ENCODE assay signal across 1 cellular context in genomic region chr7:100627238-100627549, GRCh38.
TF ChIP-seq lines count a peak whose summit lies in the region.

No MANE protein-coding gene starts in this region.

TF ChIP-seq in H1, 55 proteins besides CTCF, POLR2A, EP300 and RAD21:
- TF ChIP-seq ZNF274 (IDR thresholded peaks at IDR 0.05; ENCODE audit: borderline replicate concordance, extremely low read depth, low read length) (no peak), SP2 (IDR thresholded peaks at IDR 0.05; ENCODE audit: low read length) (no peak), SUZ12 (IDR thresholded peaks at IDR 0.05; ENCODE audit: low read length) (no peak), GTF2F1 (IDR thresholded peaks at IDR 0.05; ENCODE audit: borderline replicate concordance, low read depth, low read length) (no peak), BACH1 (IDR thresholded peaks at IDR 0.05; ENCODE audit: low read length) (no peak), SAP30 (IDR thresholded peaks at IDR 0.05; ENCODE audit: insufficient read depth, insufficient replicate concordance, low read length) (no peak), SRF (IDR thresholded peaks at IDR 0.05; ENCODE audit: low read depth, low read length) (no peak), NANOG (IDR thresholded peaks at IDR 0.05; ENCODE audit: insufficient read depth, low read depth, low read length, poor library complexity, severe bottlenecking) (no peak), HDAC6 (IDR thresholded peaks at IDR 0.05; ENCODE audit: low read depth, low read length) (no peak), RNF2 (IDR thresholded peaks at IDR 0.05; ENCODE audit: borderline replicate concordance, low read depth, low read length, missing control alignments, poor library complexity, severe bottlenecking) (no peak), MAFK (IDR thresholded peaks at IDR 0.05; ENCODE audit: low read depth, low read length) (no peak), BRCA1 (IDR thresholded peaks at IDR 0.05; ENCODE audit: low read depth, low read length) (no peak), CBX5 (IDR thresholded peaks at IDR 0.05; ENCODE audit: low read depth, low read length) (no peak), HDAC2 (IDR thresholded peaks at IDR 0.05; ENCODE audit: borderline replicate concordance in 1 of 2, low read depth in 2 of 2, low read length in 2 of 2) (no peak), KDM5A (IDR thresholded peaks at IDR 0.05; ENCODE audit: low read length) (no peak), BCL11A (IDR thresholded peaks at IDR 0.05; ENCODE audit: low read depth in 2 of 2, low read length in 2 of 2) (no peak), SIRT6 (IDR thresholded peaks at IDR 0.05; ENCODE audit: low read length) (no peak)
- TF ChIP-seq, protein P1, sequence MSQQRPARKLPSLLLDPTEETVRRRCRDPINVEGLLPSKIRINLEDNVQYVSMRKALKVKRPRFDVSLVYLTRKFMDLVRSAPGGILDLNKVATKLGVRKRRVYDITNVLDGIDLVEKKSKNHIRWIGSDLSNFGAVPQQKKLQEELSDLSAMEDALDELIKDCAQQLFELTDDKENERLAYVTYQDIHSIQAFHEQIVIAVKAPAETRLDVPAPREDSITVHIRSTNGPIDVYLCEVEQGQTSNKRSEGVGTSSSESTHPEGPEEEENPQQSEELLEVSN (IDR thresholded peaks at IDR 0.05): no peak
- TF ChIP-seq, protein P2, sequence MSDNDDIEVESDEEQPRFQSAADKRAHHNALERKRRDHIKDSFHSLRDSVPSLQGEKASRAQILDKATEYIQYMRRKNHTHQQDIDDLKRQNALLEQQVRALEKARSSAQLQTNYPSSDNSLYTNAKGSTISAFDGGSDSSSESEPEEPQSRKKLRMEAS (IDR thresholded peaks at IDR 0.05): no peak
